In the genomic region with DNA sequence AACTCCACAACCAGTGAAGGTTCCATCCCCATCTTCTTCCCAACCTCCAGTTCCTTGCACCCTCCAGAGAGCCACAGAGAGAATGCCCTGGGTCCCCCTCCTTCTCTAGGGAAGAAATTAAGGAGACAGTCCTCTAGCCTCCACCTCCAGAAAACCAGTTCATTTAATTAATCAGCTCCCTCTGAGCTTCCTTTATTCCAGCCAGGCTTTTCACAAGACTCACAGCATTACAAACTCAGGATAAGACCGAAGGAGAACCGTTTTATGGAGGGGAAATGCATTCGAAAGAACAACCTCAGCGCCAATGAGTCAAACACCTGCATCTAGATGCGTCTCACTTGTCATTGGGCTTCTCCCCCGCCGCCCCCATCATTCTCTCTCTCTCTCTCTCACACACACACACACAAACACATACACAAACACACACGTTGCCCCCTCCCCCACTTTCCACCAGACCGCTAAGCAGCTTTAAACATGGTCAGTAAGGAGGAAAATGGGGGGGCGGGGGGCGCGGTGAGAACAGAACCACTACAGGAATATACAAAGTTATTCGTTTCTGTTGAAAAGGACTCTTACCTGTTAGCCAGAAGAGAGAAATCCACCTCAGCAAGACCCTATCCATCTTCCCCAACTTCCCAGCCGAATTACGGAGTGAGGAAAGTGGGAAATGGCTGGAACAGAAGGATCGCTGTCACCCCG, we compare ENCODE assay signal across 9 cellular contexts. TPM values are rescaled to one million over a fixed set of nuclear protein-coding genes. Genes with fewer than 3 reads are reported as not detected.
DNase-seq lines count a peak whose midpoint lies in the region; ATAC-seq and TF ChIP-seq lines count a peak whose summit lies in the region.
"Had no signal": no experiment of that assay in that cellular context is flagged by ENCODE, and none has a peak within 500 bp of the region (broad histone marks: within the 10 kb centered on the region; RNA-seq: fewer than 3 reads in every experiment).

No MANE protein-coding gene starts in this region.

- H3K36me3 Mint-ChIP-seq in T-helper 1 cell treated with Interleukin-12 subunit alpha and Interleukin-12 subunit beta and Interleukin-4 antibody, amounts not matched to agents 30 μg/mL and 1 μg/mL, for 36 hours (ENCODE audit: low read depth), result no peaks in the 10 kb centered on the region

- no peak for TF ChIP-seq CTCF in cardiac muscle cell (IDR thresholded peaks at IDR 0.05; ENCODE audit: low read depth, low read length)
- no peak for TF ChIP-seq CTCF in dorsolateral prefrontal cortex (IDR thresholded peaks at IDR 0.05 in 54 of 56, conservative IDR thresholded peaks at IDR 0.05 in 2 of 56; ENCODE audit: low read depth in 1 of 56, partially characterized antibody in 56 of 56)
- TF ChIP-seq CTCF in upper lobe of right lung (IDR thresholded peaks at IDR 0.05), result no peak

- peak overlapping the region; percentile 88 for H3K4me3 Mint-ChIP-seq in T-helper 1 cell treated with Interleukin-12 subunit alpha and Interleukin-12 subunit beta and Interleukin-4 antibody, amounts not matched to agents 30 μg/mL and 1 μg/mL, for 36 hours

- H2AFZ ChIP-seq in neuron (ENCODE audit: low read depth, low read length), result peak overlapping the region; percentile 84

- ATAC-seq in Right ventricle myocardium superior (ENCODE audit: poor library complexity), result no peak
- ATAC-seq in upper lobe of right lung, result no peak

- peaks cover 30% of the 10 kb centered on the region for H3K27me3 Mint-ChIP-seq in T-helper 1 cell treated with Interleukin-12 subunit alpha and Interleukin-12 subunit beta and Interleukin-4 antibody, amounts not matched to agents 30 μg/mL and 1 μg/mL, for 36 hours (ENCODE audit: low read depth)

- H3K4me1 ChIP-seq in cardiac muscle cell (ENCODE audit: low read depth), result peaks cover 17% of the 10 kb centered on the region
- H3K4me1 ChIP-seq in neuron (ENCODE audit: insufficient read depth, low read length), result peaks cover 39% of the 10 kb centered on the region
- H3K4me1 ChIP-seq in upper lobe of right lung, result peaks cover 5% of the 10 kb centered on the region

- H3K27ac ChIP-seq in cardiac muscle cell (no peak overlapping the region), dorsolateral prefrontal cortex (peak overlapping the region in 50 of 59 donors; percentile 32 to 89 (median 66)), upper lobe of right lung (no peak overlapping the region)
- H3K27ac ChIP-seq: epithelial cell of prostate had no signal

- H3K4me1 Mint-ChIP-seq in T-helper 1 cell treated with Interleukin-12 subunit alpha and Interleukin-12 subunit beta and Interleukin-4 antibody, amounts not matched to agents 30 μg/mL and 1 μg/mL, for 36 hours (ENCODE audit: low read depth), result peaks cover 38% of the 10 kb centered on the region

- H3K4me3 ChIP-seq in cardiac muscle cell (peak overlapping the region; percentile 71), dorsolateral prefrontal cortex (peak overlapping the region; percentile 2 to 86 (median 64)), neuron (ENCODE audit: low read length) (peak overlapping the region; percentile 91), upper lobe of right lung (peak overlapping the region; percentile 41)

- H3K9me3 ChIP-seq in cardiac muscle cell (ENCODE audit: low read depth) (no peaks in the 10 kb centered on the region), neuron (ENCODE audit: low read length) (no peaks in the 10 kb centered on the region), upper lobe of right lung (no peaks in the 10 kb centered on the region)

- peak overlapping the region; percentile 70 for H3K27ac Mint-ChIP-seq in T-helper 1 cell treated with Interleukin-12 subunit alpha and Interleukin-12 subunit beta and Interleukin-4 antibody, amounts not matched to agents 30 μg/mL and 1 μg/mL, for 36 hours

- intact Hi-C loops in Right ventricle myocardium superior (cut with DNase I), result no loop called here
- intact Hi-C loops in dorsolateral prefrontal cortex (cut with DNase I), result loop anchor here (1.0 to 10.0 kb wide), 8 partner anchors 24 to 578 kb away; partner anchors contain the start of gene CREG1 (in 1 of the 2)
- intact Hi-C loops in upper lobe of right lung (cut with DNase I), result no loop called here

- DNase-seq in cardiac muscle cell (ENCODE audit: low read depth in 1 of 2, low spot score in 1 of 2), result no peak
- DNase-seq in Right ventricle myocardium superior, result no peak
- peak in 3 of 10 donors; percentile 40 to 47 (median 46) for DNase-seq in dorsolateral prefrontal cortex
- no peak for DNase-seq in upper lobe of right lung
- no peak for DNase-seq in cortex of kidney (lab: John Stamatoyannopoulos, UW)
- no peak for DNase-seq in SHP77 treated with DMSO at 0.1 percent for 48 hours (lab: John Stamatoyannopoulos, UW)

- H3K36me3 ChIP-seq in cardiac muscle cell, result no peaks in the 10 kb centered on the region
- H3K36me3 ChIP-seq in neuron (ENCODE audit: insufficient read depth, low read length), result peaks cover 2% of the 10 kb centered on the region
- H3K36me3 ChIP-seq in upper lobe of right lung, result no peaks in the 10 kb centered on the region

- H3K27me3 ChIP-seq in cardiac muscle cell (peaks cover 54% of the 10 kb centered on the region), dorsolateral prefrontal cortex (no peaks in the 10 kb centered on the region), neuron (ENCODE audit: insufficient read depth, low read length) (no peaks in the 10 kb centered on the region), upper lobe of right lung (peaks cover 40% of the 10 kb centered on the region)

- no peaks in the 10 kb centered on the region for H3K9me3 Mint-ChIP-seq in T-helper 1 cell treated with Interleukin-12 subunit alpha and Interleukin-12 subunit beta and Interleukin-4 antibody, amounts not matched to agents 30 μg/mL and 1 μg/mL, for 36 hours

RNA-seq across cellular contexts. Expression of gene ILDR2, which starts 0.5 kb away (rescaled TPM):
- total RNA-seq in cardiac muscle cell (10.6 and 12.3 TPM in 2 replicates), Right ventricle myocardium superior (4.1 TPM), dorsolateral prefrontal cortex (10 to 100 TPM; 24.5 to 75.2 (median 44.3) TPM), upper lobe of right lung (0.98 TPM)
- 3.3 and 5.0 TPM in 2 replicates for polyA plus RNA-seq in cardiac muscle cell

RNA-seq across cellular contexts. Expression of gene MAEL, which starts 14.3 kb away (rescaled TPM):
- total RNA-seq in cardiac muscle cell, result 0.11 and 0.63 TPM in 2 replicates
- 0.79 and 2.5 TPM in 2 replicates for polyA plus RNA-seq in cardiac muscle cell
- total RNA-seq in Right ventricle myocardium superior, result 1.7 TPM
- 1 to 10 TPM in 115 of 120 experiments, under 1 TPM in 5; 0.72 to 9.1 (median 3.5) TPM for total RNA-seq in dorsolateral prefrontal cortex
- not detected for total RNA-seq in upper lobe of right lung

Comparison
In these comparisons a context has a peak if more than half of its experiments do, and no peak if none do; other contexts are left out.
1. H3K27ac ChIP-seq: peak in dorsolateral prefrontal cortex (50 of 59); none in cardiac muscle cell (single experiment) and upper lobe of right lung (single experiment).
2. H3K4me3 ChIP-seq: peak in every context shown above with its lines; median percentile 91 in neuron; 71 in cardiac muscle cell; 64 in dorsolateral prefrontal cortex; 41 in upper lobe of right lung.
3. intact Hi-C loops: an anchor here in dorsolateral prefrontal cortex (1.0 to 10.0 kb wide); none called in Right ventricle myocardium superior and upper lobe of right lung.